23 cellular contexts compared by ENCODE assay signal in genomic region chr16:311725-312124, GRCh38. TPM values are rescaled to one million over a fixed set of nuclear protein-coding genes. Genes with fewer than 3 reads are reported as not detected.
A peak's percentile ranks its signal among the peaks of the same experiment; 100 is the strongest.
DNase-seq lines count a peak whose midpoint lies in the region; ATAC-seq, FAIRE-seq and TF ChIP-seq lines count a peak whose summit lies in the region.
"Had no signal": no experiment of that assay in that cellular context is flagged by ENCODE, and none has a peak within 500 bp of the region (broad histone marks: within the 10 kb centered on the region; RNA-seq: fewer than 3 reads in every experiment).

No MANE protein-coding gene starts in this region.

- H3K4me3 Mint-ChIP-seq in immature natural killer cell = peak overlapping the region in 1 of 5 donors; percentile 8
- H3K4me3 Mint-ChIP-seq in stimulated activated effector memory CD8-positive, alpha-beta T cell treated with anti-CD3 and anti-CD28 coated beads, Interleukin-12 subunit alpha, Interleukin-12 subunit beta, amount 100 ng/mL, for 72 hours = no peak overlapping the region
- H3K4me3 Mint-ChIP-seq: CD4-positive, alpha-beta memory T cell; HFFc6 had no signal

- H3K4me2 ChIP-seq in osteoblast (ENCODE audit: insufficient read depth, low read length) = no peak overlapping the region

- H3K27ac Mint-ChIP-seq in immature natural killer cell = peak overlapping the region in 4 of 6 donors; percentile 29 to 59 (median 42)
- H3K27ac Mint-ChIP-seq in stimulated activated effector memory CD8-positive, alpha-beta T cell treated with anti-CD3 and anti-CD28 coated beads, Interleukin-12 subunit alpha, Interleukin-12 subunit beta, amount 100 ng/mL, for 72 hours = peak overlapping the region; percentile 29
- H3K27ac Mint-ChIP-seq: CD4-positive, alpha-beta memory T cell; HFFc6 had no signal

- no peak for DNase-seq in immature natural killer cell
- DNase-seq in osteoblast (ENCODE audit: insufficient read length, low spot score, missing footprints) = peak; percentile 29
- DNase-seq in stimulated activated effector memory CD8-positive, alpha-beta T cell treated with anti-CD3 and anti-CD28 coated beads, Interleukin-12 subunit alpha, Interleukin-12 subunit beta, amount 100 ng/mL, for 72 hours (ENCODE audit: low spot score in 2 of 2) = no peak
- DNase-seq in HTR-8/SVneo (ENCODE audit: insufficient read length, low spot score) = no peak
- DNase-seq in gastrocnemius medialis = no peak
- DNase-seq in breast epithelium (ENCODE audit: low spot score in 2 of 2) = no peak
- DNase-seq: C1 segment of cervical spinal cord; Calu3; CD4-positive, alpha-beta memory T cell; COR-L47; DMS53; DMS79 treated with DMSO at 0.1 percent for 48 hours; GF-D8; GOT3; HFFc6 had no signal

- no peak overlapping the region for H2AFZ ChIP-seq in osteoblast (ENCODE audit: low read length)

- H3K9me3 Mint-ChIP-seq in immature natural killer cell = no peaks in the 10 kb centered on the region
- H3K9me3 Mint-ChIP-seq in stimulated activated effector memory CD8-positive, alpha-beta T cell treated with anti-CD3 and anti-CD28 coated beads, Interleukin-12 subunit alpha, Interleukin-12 subunit beta, amount 100 ng/mL, for 72 hours = no peaks in the 10 kb centered on the region
- H3K9me3 Mint-ChIP-seq: CD4-positive, alpha-beta memory T cell; HFFc6 had no signal

- H3K79me2 ChIP-seq in osteoblast (ENCODE audit: insufficient read depth, low read length) = peaks cover 32% of the 10 kb centered on the region

- no peak for FAIRE-seq in HTR-8/SVneo (lab: Jason Lieb, UNC)
- FAIRE-seq: GM12891, GM18507, H54 had no signal

- TF ChIP-seq POLR2A in gastrocnemius medialis (IDR thresholded peaks at IDR 0.05) = no peak
- no peak for TF ChIP-seq POLR2A in breast epithelium (IDR thresholded peaks at IDR 0.05)

- H3K27ac ChIP-seq in osteoblast (ENCODE audit: low read depth, low read length) (no peak overlapping the region), gastrocnemius medialis (no peak overlapping the region), breast epithelium (no peak overlapping the region)

- H3K4me1 ChIP-seq in osteoblast (ENCODE audit: insufficient read depth, low read length) = no peaks in the 10 kb centered on the region
- H3K4me1 ChIP-seq in gastrocnemius medialis = no peaks in the 10 kb centered on the region
- H3K4me1 ChIP-seq in breast epithelium = no peaks in the 10 kb centered on the region
- H3K4me1 ChIP-seq: HAP-1 had no signal

- H3K36me3 ChIP-seq in osteoblast (ENCODE audit: insufficient read depth, low read length) (peaks cover 20% of the 10 kb centered on the region), gastrocnemius medialis (peaks cover 0 to 27% of the 10 kb centered on the region in 2 donors), breast epithelium (no peaks in the 10 kb centered on the region)

- H3K27me3 Mint-ChIP-seq in immature natural killer cell (ENCODE audit: low read depth in 3 of 3) = peaks cover 16 to 29% (median 28%) of the 10 kb centered on the region in 3 donors
- H3K27me3 Mint-ChIP-seq: CD4-positive, alpha-beta memory T cell had no signal

- in situ Hi-C loops in gastrocnemius medialis (cut with MboI; ENCODE audit: low sequenced_read_pairs in 4 of 4) = no loop called here

- intact Hi-C loops in gastrocnemius medialis (cut with DNase I; ENCODE audit: low total_unique reads) = no loop called here
- intact Hi-C loops in breast epithelium (cut with DNase I; ENCODE audit: low total_unique reads) = no loop called here

- peaks cover 27% of the 10 kb centered on the region for H4K20me1 ChIP-seq in osteoblast (ENCODE audit: insufficient read depth, low read length)

- H3K4me3 ChIP-seq in osteoblast (ENCODE audit: insufficient read depth, low read length) = no peak overlapping the region
- H3K4me3 ChIP-seq in gastrocnemius medialis = no peak overlapping the region
- no peak overlapping the region for H3K4me3 ChIP-seq in breast epithelium
- H3K4me3 ChIP-seq: HAP-1 had no signal

- TF ChIP-seq CTCF in osteoblast (IDR thresholded peaks at IDR 0.05; ENCODE audit: extremely low read depth, low read depth, low read length) (no peak), gastrocnemius medialis (IDR thresholded peaks at IDR 0.05 in 4 of 5, conservative IDR thresholded peaks at IDR 0.05 in 1 of 5) (no peak), breast epithelium (IDR thresholded peaks at IDR 0.05) (no peak)

- H3K9me3 ChIP-seq in osteoblast (ENCODE audit: low read depth, low read length) (no peaks in the 10 kb centered on the region), gastrocnemius medialis (no peaks in the 10 kb centered on the region), breast epithelium (no peaks in the 10 kb centered on the region)
- H3K9me3 ChIP-seq: HAP-1 had no signal

- H3K4me1 Mint-ChIP-seq in immature natural killer cell = peaks cover 76% of the 10 kb centered on the region in 2 donors
- peaks cover 49% of the 10 kb centered on the region for H3K4me1 Mint-ChIP-seq in stimulated activated effector memory CD8-positive, alpha-beta T cell treated with anti-CD3 and anti-CD28 coated beads, Interleukin-12 subunit alpha, Interleukin-12 subunit beta, amount 100 ng/mL, for 72 hours

- H3K36me3 Mint-ChIP-seq in immature natural killer cell = peaks cover 0 to 27% (median 2%) of the 10 kb centered on the region in 3 donors
- peaks cover 45% of the 10 kb centered on the region for H3K36me3 Mint-ChIP-seq in stimulated activated effector memory CD8-positive, alpha-beta T cell treated with anti-CD3 and anti-CD28 coated beads, Interleukin-12 subunit alpha, Interleukin-12 subunit beta, amount 100 ng/mL, for 72 hours

- H3K27me3 ChIP-seq in osteoblast (ENCODE audit: insufficient read depth, low read length) = no peaks in the 10 kb centered on the region
- no peaks in the 10 kb centered on the region for H3K27me3 ChIP-seq in gastrocnemius medialis
- H3K27me3 ChIP-seq in breast epithelium = no peaks in the 10 kb centered on the region

- ATAC-seq in stimulated activated effector memory CD8-positive, alpha-beta T cell treated with anti-CD3 and anti-CD28 coated beads, Interleukin-12 subunit alpha, Interleukin-12 subunit beta, amount 100 ng/mL, for 72 hours = no peak
- ATAC-seq in gastrocnemius medialis = no peak

RNA-seq across cellular contexts. Expression of gene PDIA2, which starts 28.8 kb away (rescaled TPM):
- polyA plus RNA-seq in immature natural killer cell = not detected
- total RNA-seq in osteoblast = not detected in 2 replicates
- total RNA-seq in gastrocnemius medialis = 1 to 10 TPM in 1 of 4 donors, not detected in 3; 2.2 TPM
- not detected for total RNA-seq in breast epithelium
- total RNA-seq: A673; Calu3; CD4-positive, alpha-beta memory T cell; G401; HFFc6 had no signal
- polyA plus RNA-seq: BJ; CD4-positive, alpha-beta memory T cell had no signal

RNA-seq across cellular contexts. Expression of gene ARHGDIG, which starts 31.3 kb away (rescaled TPM):
- not detected for polyA plus RNA-seq in immature natural killer cell
- not detected in 2 replicates for total RNA-seq in osteoblast
- 1 to 10 TPM in 3 of 4 donors, not detected in 1; 1.4 to 3.5 (median 1.8) TPM for total RNA-seq in gastrocnemius medialis
- total RNA-seq in breast epithelium = 1 to 10 TPM in 2 of 3 donors, under 1 TPM in 1; 0.80 to 2.3 (median 1.6) TPM
- total RNA-seq: Calu3, Daoy, HFFc6 had no signal
- polyA plus RNA-seq: CD4-positive, alpha-beta memory T cell had no signal

RNA-seq across cellular contexts. Expression of gene RGS11, which starts 36.0 kb away (rescaled TPM):
- not detected for polyA plus RNA-seq in immature natural killer cell
- total RNA-seq in osteoblast = 0.36 and 0.59 TPM in 2 replicates
- 1 to 10 TPM; 1.2 to 2.2 (median 1.6) TPM for total RNA-seq in gastrocnemius medialis
- 1 to 10 TPM; 3.1 to 7.5 (median 5.9) TPM for total RNA-seq in breast epithelium
- total RNA-seq: A673 had no signal
- polyA plus RNA-seq: CD4-positive, alpha-beta memory T cell had no signal

RNA-seq across cellular contexts. Expression of gene AXIN1, which starts 40.8 kb away (rescaled TPM):
- 10 to 100 TPM in 1 of 3 donors, 1 to 10 TPM in 2; 1.9 to 12.5 (median 5.2) TPM for polyA plus RNA-seq in immature natural killer cell
- 21.5 and 21.7 TPM in 2 replicates for total RNA-seq in osteoblast
- total RNA-seq in gastrocnemius medialis = 10 to 100 TPM; 27.1 to 41.9 (median 32.7) TPM
- 10 to 100 TPM; 16.5 to 22.6 (median 22.4) TPM for total RNA-seq in breast epithelium

RNA-seq across cellular contexts. Expression of gene MRPL28, which starts 58.6 kb away (rescaled TPM):
- 100 to 1,000 TPM in 2 of 3 donors, 10 to 100 TPM in 1; 98.6 to 139 (median 106) TPM for polyA plus RNA-seq in immature natural killer cell
- total RNA-seq in osteoblast = 50.7 and 55.4 TPM in 2 replicates
- total RNA-seq in gastrocnemius medialis = 100 to 1,000 TPM in 1 of 4 donors, 10 to 100 TPM in 3; 72.8 to 122 (median 87.4) TPM
- 10 to 100 TPM; 67.0 to 78.7 (median 69.0) TPM for total RNA-seq in breast epithelium
